Comparison of ENCODE assay signal across 1 cellular context in the genomic region with DNA sequence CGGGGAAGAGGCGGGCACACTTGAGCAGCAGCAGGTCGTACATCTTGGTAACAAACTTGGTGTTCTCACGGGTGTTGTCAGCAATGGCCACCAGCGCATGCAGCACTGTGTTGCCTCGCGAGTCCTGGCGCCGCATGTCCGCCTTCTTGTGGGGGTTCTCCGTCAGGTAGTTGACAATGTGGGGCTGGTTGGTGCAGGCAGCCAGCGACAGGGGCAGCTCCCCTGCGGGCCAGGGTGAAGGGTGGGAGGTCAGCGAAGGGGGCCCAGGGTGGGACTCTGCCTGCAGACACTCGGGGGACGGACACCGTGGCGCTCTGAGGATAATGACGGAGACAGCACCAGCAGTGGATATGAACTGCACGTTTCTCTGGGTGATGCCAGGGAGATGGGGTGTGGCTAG.
TF ChIP-seq lines count a peak whose summit lies in the region.

No MANE protein-coding gene starts in this region.

TF ChIP-seq in IMR-90, 13 proteins besides CTCF, POLR2A, EP300 and RAD21:
- TF ChIP-seq, protein P1, sequence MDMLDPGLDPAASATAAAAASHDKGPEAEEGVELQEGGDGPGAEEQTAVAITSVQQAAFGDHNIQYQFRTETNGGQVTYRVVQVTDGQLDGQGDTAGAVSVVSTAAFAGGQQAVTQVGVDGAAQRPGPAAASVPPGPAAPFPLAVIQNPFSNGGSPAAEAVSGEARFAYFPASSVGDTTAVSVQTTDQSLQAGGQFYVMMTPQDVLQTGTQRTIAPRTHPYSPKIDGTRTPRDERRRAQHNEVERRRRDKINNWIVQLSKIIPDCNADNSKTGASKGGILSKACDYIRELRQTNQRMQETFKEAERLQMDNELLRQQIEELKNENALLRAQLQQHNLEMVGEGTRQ (IDR thresholded peaks at IDR 0.05; ENCODE audit: low read depth, low read length), result no peak
